13 cellular contexts compared by ENCODE assay signal in genomic region chr19:30391554-30392551, GRCh38. TPM values are rescaled to one million over a fixed set of nuclear protein-coding genes. Genes with fewer than 3 reads are reported as not detected.
DNase-seq lines count a peak whose midpoint lies in the region; ATAC-seq and TF ChIP-seq lines count a peak whose summit lies in the region.
"Had no signal": no experiment of that assay in that cellular context is flagged by ENCODE, and none has a peak within 500 bp of the region (broad histone marks: within the 10 kb centered on the region; RNA-seq: fewer than 3 reads in every experiment).

No MANE protein-coding gene starts in this region.

- H3K4me3 Mint-ChIP-seq in H9: peak overlapping the region; percentile 43 to 71

- H2BK120ac ChIP-seq in H9 (ENCODE audit: low read depth, low read length, poor library complexity, severe bottlenecking): no peak overlapping the region

- no peak overlapping the region for H2BK5ac ChIP-seq in H9 (ENCODE audit: insufficient read length, low read length)

- no peak overlapping the region for H4K91ac ChIP-seq in H9 (ENCODE audit: insufficient read length, low read depth, low read length)

- no peak overlapping the region for H2AFZ ChIP-seq in H9 (ENCODE audit: low read length)

- H3K27me3 ChIP-seq in H9 (ENCODE audit: insufficient read depth, low read length): no peaks in the 10 kb centered on the region
- no peaks in the 10 kb centered on the region for H3K27me3 ChIP-seq in SJCRH30
- peaks cover 16% of the 10 kb centered on the region for H3K27me3 ChIP-seq in iPS-20b (ENCODE audit: insufficient read depth, low read length)

- H4K5ac ChIP-seq in H9 (ENCODE audit: insufficient read length, low read depth, low read length): no peak overlapping the region

- DNase-seq in AG08395 (ENCODE audit: low spot score): peak; percentile 78
- DNase-seq in H9: peak; percentile 41
- DNase-seq in SJCRH30: peak; percentile 98 to 99
- no peak for DNase-seq in activated CD8-positive, alpha-beta memory T cell treated with anti-CD3 and anti-CD28 coated beads, Interleukin-2, amount 50 U/mL, for 4 hours
- no peak for DNase-seq in NCI-H2196 (lab: John Stamatoyannopoulos, UW; ENCODE audit: unreplicated experiment)
- DNase-seq: activated effector memory CD4-positive, alpha-beta T cell treated with anti-CD3 and anti-CD28 coated beads, Interleukin-2, amount 50 U/mL, for 16 hours; stimulated activated CD4-positive, alpha-beta T cell treated with anti-CD3 and anti-CD28 coated beads, Interleukin-15, amount 100 ng/mL, for 24 hours had no signal

- H3K23ac ChIP-seq in H9 (ENCODE audit: insufficient read length, low read depth, low read length): no peak overlapping the region

- H4K8ac ChIP-seq in H9 (replicated peaks; ENCODE audit: insufficient read length, low read depth, low read length): no peak overlapping the region

- no peak overlapping the region for H2AK5ac ChIP-seq in H9 (ENCODE audit: insufficient read length, low read length)

- no peaks in the 10 kb centered on the region for H3K79me2 ChIP-seq in H9 (ENCODE audit: insufficient read depth, low read length)

- no peak overlapping the region for H3K56ac ChIP-seq in H9 (ENCODE audit: insufficient read length, low read depth, low read length)

- no peak for TF ChIP-seq CTCF in H9 (conservative IDR thresholded peaks at IDR 0.05)

- H3T11ph ChIP-seq in H9 (ENCODE audit: low read length): no peak overlapping the region

- no peaks in the 10 kb centered on the region for H3K9me3 ChIP-seq in H9 (ENCODE audit: control insufficient read depth, low read depth, low read length)
- H3K9me3 ChIP-seq in SJCRH30 (replicated peaks): no peaks in the 10 kb centered on the region
- no peaks in the 10 kb centered on the region for H3K9me3 ChIP-seq in iPS-20b (ENCODE audit: insufficient read depth, low read depth, low read length)
- H3K9me3 ChIP-seq: gastroesophageal sphincter had no signal

- H3K4me2 ChIP-seq in H9 (ENCODE audit: insufficient read depth, insufficient read length, low read length): peak overlapping the region; percentile 28

- no peaks in the 10 kb centered on the region for H4K20me1 ChIP-seq in H9 (ENCODE audit: control insufficient read depth, insufficient read depth, insufficient read length)

- no peak overlapping the region for H3K14ac ChIP-seq in H9 (ENCODE audit: insufficient read depth, low read length)

- no peak overlapping the region for H2BK20ac ChIP-seq in H9 (ENCODE audit: low read depth, low read length, poor library complexity, severe bottlenecking)

- no peaks in the 10 kb centered on the region for H3K36me3 Mint-ChIP-seq in H9 (ENCODE audit: insufficient read depth in 1 of 3, low read depth in 3 of 3)

- H3K9ac ChIP-seq in H9 (ENCODE audit: extremely low read depth, insufficient read length, low read length) (no peak overlapping the region), iPS-20b (ENCODE audit: low read depth, low read length) (no peak overlapping the region)

- no peaks in the 10 kb centered on the region for H3K36me3 ChIP-seq in SJCRH30
- no peaks in the 10 kb centered on the region for H3K36me3 ChIP-seq in iPS-20b (ENCODE audit: insufficient read depth, low read depth, low read length)
- H3K36me3 ChIP-seq: gastroesophageal sphincter had no signal

- no peak overlapping the region for H3K4ac ChIP-seq in H9 (ENCODE audit: low read depth, low read length)

- no peak overlapping the region for H2BK12ac ChIP-seq in H9 (ENCODE audit: insufficient read length, low read depth, low read length)

- ATAC-seq in GM18867 (IDR thresholded peaks at IDR 0.05; ENCODE audit: unreplicated experiment) (no peak), HG02588 (IDR thresholded peaks at IDR 0.05; ENCODE audit: unreplicated experiment) (no peak)
- ATAC-seq: gastroesophageal sphincter, SK-N-SH treated with all-trans-retinoic acid at 6 μM for 48 hours had no signal

- H3K9me3 Mint-ChIP-seq in H9: no peaks in the 10 kb centered on the region; a peak in 1 of 5 replicates

- no peak overlapping the region for H2BK15ac ChIP-seq in H9 (ENCODE audit: low read depth, low read length)

- peaks cover 39% of the 10 kb centered on the region in 2 experiments for H3K4me1 Mint-ChIP-seq in H9

- H3K4me1 ChIP-seq in H9 (ENCODE audit: insufficient read depth, low read length) (peaks cover 9% of the 10 kb centered on the region; the same call in 1 of the 2 replicates), SJCRH30 (peaks cover 34% of the 10 kb centered on the region), iPS-20b (ENCODE audit: insufficient read depth, low read length) (peaks cover 11% of the 10 kb centered on the region; the same call in 1 of the 2 replicates)
- H3K4me1 ChIP-seq: gastroesophageal sphincter had no signal

- no peak overlapping the region for H3K18ac ChIP-seq in H9 (ENCODE audit: insufficient read length, low read depth, low read length)

- H3K4me3 ChIP-seq in SJCRH30: peak overlapping the region; percentile 0; the same call in 1 of the 2 replicates
- peak overlapping the region; percentile 59 for H3K4me3 ChIP-seq in iPS-20b (ENCODE audit: low read length)
- H3K4me3 ChIP-seq: gastroesophageal sphincter had no signal

- H3K79me1 ChIP-seq in H9 (ENCODE audit: insufficient read depth, low read depth, low read length, poor library complexity, severe bottlenecking): no peaks in the 10 kb centered on the region

- WGBS in H9 (ENCODE audit: extremely low coverage, insufficient read length, low lambda C conversion rate): no CpG with 5 or more reads among the region's 19 CpGs

- no peak overlapping the region for H3K27ac ChIP-seq in H9 (ENCODE audit: insufficient read length, low read depth, low read length)
- H3K27ac ChIP-seq in SJCRH30: peak overlapping the region; percentile 13; the same call in 1 of the 2 replicates
- no peak overlapping the region for H3K27ac ChIP-seq in iPS-20b (ENCODE audit: low read length)
- H3K27ac ChIP-seq: gastroesophageal sphincter had no signal

- H3K27me3 Mint-ChIP-seq in H9 (ENCODE audit: low read depth): peaks cover 43% of the 10 kb centered on the region

- peak overlapping the region in 1 of 3 experiments; percentile 91; a peak in 2 of 7 replicates for H3K27ac Mint-ChIP-seq in H9

- H3K23me2 ChIP-seq in H9 (ENCODE audit: insufficient read length, low read depth, low read length, poor library complexity, severe bottlenecking): no peaks in the 10 kb centered on the region

RNA-seq across cellular contexts. Expression of gene ZNF536, which starts 19.7 kb away (rescaled TPM):
- total RNA-seq in H9 (2021): not detected in 2 replicates
- total RNA-seq in SJCRH30 (2014; rRNA removed; shearing (Covaris generic)): 14.2 and 15.2 TPM in 2 replicates
- total RNA-seq: bronchial epithelial cell had no signal

Comparison
In these comparisons a context has a peak if more than half of its experiments do, and no peak if none do; other contexts are left out.
1. DNase-seq: peak in AG08395 (single experiment), H9 (single experiment) and SJCRH30 (2 of 2); none in activated CD8-positive, alpha-beta memory T cell treated with anti-CD3 and anti-CD28 coated beads, Interleukin-2, amount 50 U/mL, for 4 hours (single experiment) and NCI-H2196 (single experiment).
2. RNA of gene ZNF536, which starts 19.7 kb away (total RNA-seq): 14.2 to 15.2 TPM in SJCRH30; not detected in H9; every median in the first group is over 10 times any median in the second.